In the genomic region with DNA sequence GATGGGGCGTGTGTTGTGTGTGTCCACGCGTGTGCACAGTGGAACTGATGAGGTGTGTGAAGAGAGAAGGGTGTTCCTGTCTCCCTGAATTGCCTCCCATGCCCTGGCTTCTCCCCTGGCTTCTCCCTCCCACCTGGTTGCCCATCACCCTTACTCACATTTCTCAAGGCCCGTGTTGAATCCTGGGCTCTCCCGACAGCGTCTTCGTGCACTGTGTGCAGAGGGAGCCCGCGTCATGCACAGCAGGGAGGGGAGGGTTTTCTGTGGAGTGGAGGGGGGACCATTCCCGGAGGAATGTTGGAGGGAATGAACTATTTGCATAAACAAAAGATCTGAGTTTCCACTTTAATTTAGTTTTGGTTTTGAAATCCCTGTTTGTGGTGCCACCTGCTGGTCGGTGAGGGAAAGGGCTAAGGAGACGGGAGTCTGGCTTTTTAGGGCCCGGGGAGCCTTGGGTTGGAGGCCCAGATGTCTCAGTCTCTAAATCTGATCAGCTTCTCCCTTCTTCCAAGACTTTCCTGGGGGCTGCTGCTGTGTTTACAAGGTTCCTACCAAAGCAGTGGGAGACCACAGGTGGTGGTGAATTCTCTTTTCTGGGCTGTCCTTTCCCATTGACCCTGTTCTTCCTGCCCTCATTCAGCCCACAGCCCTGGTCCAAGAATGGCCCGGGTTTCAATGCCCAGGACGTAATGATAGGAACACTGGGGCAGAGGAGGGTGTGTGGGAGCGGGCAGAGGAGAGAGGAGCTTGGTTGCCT, we compare ENCODE assay signal across 8 cellular contexts. TPM values are rescaled to one million over a fixed set of nuclear protein-coding genes. Genes with fewer than 3 reads are reported as not detected.
DNase-seq lines count a peak whose midpoint lies in the region; ATAC-seq and TF ChIP-seq lines count a peak whose summit lies in the region.

A gene (minus strand): TSS at position 217 of the 757 bp plus-strand sequence. CDS start 57 bp downstream, at position 160.

- H3K4me2 ChIP-seq in hepatocyte = peak within 1 kb of the TSS; percentile 75

- peak; percentile 93 for TF ChIP-seq CTCF in astrocyte of the cerebellum (IDR thresholded peaks at IDR 0.05; ENCODE audit: low read depth, low read length, missing control alignments)
- peak; percentile 93 for TF ChIP-seq CTCF in hepatocyte (IDR thresholded peaks at IDR 0.05; ENCODE audit: poor library complexity)
- TF ChIP-seq CTCF in retinal pigment epithelial cell (conservative IDR thresholded peaks at IDR 0.05; ENCODE audit: low read depth, low read length) = peak; percentile 92

- no peaks in the 10 kb centered on the region for H3K9me3 ChIP-seq in ES-I3 (ENCODE audit: control insufficient read depth, insufficient read depth, low read length)
- H3K9me3 ChIP-seq in KOPT-K1 (ENCODE audit: insufficient read depth, low read length, poor library complexity, severe bottlenecking) = no peaks in the 10 kb centered on the region
- no peaks in the 10 kb centered on the region for H3K9me3 ChIP-seq in hepatocyte (ENCODE audit: low read depth)

- peak within 1 kb of the TSS; percentile 27 for H2AFZ ChIP-seq in hepatocyte

- H3K79me2 ChIP-seq in hepatocyte = no peaks in the 10 kb centered on the region

- peak within 1 kb of the TSS; percentile 38 for H3K9ac ChIP-seq in ES-I3 (ENCODE audit: low read depth, low read length)

- ATAC-seq in HG03097 (IDR thresholded peaks at IDR 0.05; ENCODE audit: low FRiP score, unreplicated experiment) = no peak
- no peak for ATAC-seq in HG03108 (IDR thresholded peaks at IDR 0.05; ENCODE audit: unreplicated experiment)

- 28% methylated on average over 16 of the region's 16 CpGs for WGBS in hepatocyte (ENCODE audit: low lambda C conversion rate, missing lambda C conversion rate)

- H3K9me2 ChIP-seq in hepatocyte (replicated peaks; ENCODE audit: insufficient read depth) = no peaks in the 10 kb centered on the region

- H3K27ac ChIP-seq in KOPT-K1 (ENCODE audit: low read depth, low read length, poor library complexity, severe bottlenecking) = peak within 1 kb of the TSS; percentile 41
- peak within 1 kb of the TSS; percentile 3 for H3K27ac ChIP-seq in hepatocyte

- DNase-seq in T-helper 22 cell (ENCODE audit: low read depth) (peak; percentile 27), astrocyte of the cerebellum (ENCODE audit: low read depth) (peak; percentile 69), hepatocyte (ENCODE audit: low spot score) (peak; percentile 84), retinal pigment epithelial cell (ENCODE audit: low read depth) (no peak)

- H3K4me1 ChIP-seq in ES-I3 (ENCODE audit: insufficient read depth, low read length) (peaks cover 20% of the 10 kb centered on the region), hepatocyte (ENCODE audit: insufficient read depth) (no peaks in the 10 kb centered on the region)

- H3K4me3 ChIP-seq in astrocyte of the cerebellum (ENCODE audit: low read depth, low read length) (peak within 1 kb of the TSS; percentile 41), hepatocyte (peak within 1 kb of the TSS; percentile 8), retinal pigment epithelial cell (ENCODE audit: low read length) (peak within 1 kb of the TSS; percentile 46)

- no peaks in the 10 kb centered on the region for H3K27me3 ChIP-seq in hepatocyte

- in situ Hi-C loops in astrocyte of the cerebellum (cut with HindIII; ENCODE audit: low sequenced_read_pairs) = no loop called here

- no peaks in the 10 kb centered on the region for H4K20me1 ChIP-seq in hepatocyte (ENCODE audit: insufficient read depth, poor library complexity, severe bottlenecking)

- no peaks in the 10 kb centered on the region for H3K36me3 ChIP-seq in ES-I3 (ENCODE audit: insufficient read depth, low read length)
- no peaks in the 10 kb centered on the region for H3K36me3 ChIP-seq in KOPT-K1 (ENCODE audit: insufficient read depth, low read length)
- H3K36me3 ChIP-seq in hepatocyte (replicated peaks; ENCODE audit: insufficient read depth, low read depth) = no peaks in the 10 kb centered on the region

RNA-seq across cellular contexts. Expression of the gene that starts here (rescaled TPM):
- total RNA-seq in hepatocyte = 80.1 and 85.4 TPM in 2 replicates
- polyA plus RNA-seq in hepatocyte = 89.6 and 95.1 TPM in 2 replicates
